Comparison of ENCODE assay signal across 8 cellular contexts in the genomic region with DNA sequence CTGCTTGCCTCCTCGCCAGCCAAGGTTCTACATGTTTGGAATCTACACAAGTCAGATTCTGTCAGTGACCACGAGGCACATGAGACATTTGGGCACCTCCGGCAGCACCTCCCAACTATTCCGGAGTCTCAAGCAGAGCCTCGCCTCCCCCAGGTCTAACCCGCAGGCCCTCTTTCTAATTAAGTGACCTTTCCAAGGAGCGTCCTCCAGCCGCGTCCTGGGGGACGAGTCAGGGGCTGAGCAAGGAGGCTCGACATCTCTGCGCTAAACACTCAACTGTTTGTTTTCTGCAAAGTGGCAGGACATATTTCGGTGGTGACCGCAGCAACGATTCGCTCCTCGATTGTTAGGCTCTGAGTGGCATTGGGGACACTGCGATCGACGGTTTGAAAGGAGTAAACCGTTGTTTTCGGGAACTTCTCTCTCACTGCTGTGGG. TPM values are rescaled to one million over a fixed set of nuclear protein-coding genes. Genes with fewer than 3 reads are reported as not detected.
DNase-seq lines count a peak whose midpoint lies in the region; TF ChIP-seq lines count a peak whose summit lies in the region.

No MANE protein-coding gene starts in this region.

- DNase-seq in Calu3 (peak; percentile 3), HL-60 (ENCODE audit: low read depth in 1 of 2, low spot score in 1 of 2) (no peak), substantia nigra (lab: John Stamatoyannopoulos, UW) (peak in 19 of 49 donors; percentile 4 to 51 (median 33)), epidermal melanocyte (ENCODE audit: insufficient read length, low spot score) (no peak), NCI-H1930 (lab: John Stamatoyannopoulos, UW) (no peak), COLO668 (lab: John Stamatoyannopoulos, UW; ENCODE audit: unreplicated experiment) (no peak)

- H3K4me3 Mint-ChIP-seq in Calu3 (ENCODE audit: low read depth, unreplicated experiment) (peak overlapping the region; percentile 71), brain (peak overlapping the region; percentile 91 to 96 (median 94))

- H3K9me3 Mint-ChIP-seq in Calu3 (ENCODE audit: low read depth, unreplicated experiment) (no peaks in the 10 kb centered on the region), brain (no peaks in the 10 kb centered on the region)

- H3K27ac ChIP-seq in HL-60 (replicated peaks) (no peak overlapping the region), layer of hippocampus (ENCODE audit: low read depth, low read length) (peak overlapping the region; percentile 56), substantia nigra (ENCODE audit: low read depth, low read length, poor library complexity, severe bottlenecking) (peak overlapping the region; percentile 50)

- H3K27ac Mint-ChIP-seq in Calu3 (ENCODE audit: unreplicated experiment), result no peak overlapping the region
- H3K27ac Mint-ChIP-seq in brain, result peak overlapping the region; percentile 36 to 90 (median 64)

- TF ChIP-seq CTCF in Calu3 (IDR thresholded peaks at IDR 0.05; ENCODE audit: unreplicated experiment) (no peak), HL-60 (IDR thresholded peaks at IDR 0.05; ENCODE audit: insufficient read depth, low read length) (no peak), brain (conservative IDR thresholded peaks at IDR 0.05) (no peak)

- peaks cover 61% of the 10 kb centered on the region for H3K27me3 Mint-ChIP-seq in Calu3 (ENCODE audit: unreplicated experiment)
- H3K27me3 Mint-ChIP-seq in brain, result peaks cover 16% of the 10 kb centered on the region

- CTCF ChIA-PET in Calu3 (lab: Charles Lee), result no interaction called here

- peak overlapping the region; percentile 54 for H3K4me3 ChIP-seq in HL-60 (replicated peaks; ENCODE audit: insufficient read depth, low read length)

- intact Hi-C loops in Calu3 (cut with micrococcal nuclease; ENCODE audit: unreplicated experiment), result no loop called here

- no TSS peak for BruUV-seq in Calu3 (replicated peaks; lab: Mats Ljungman, UMichigan)

- H3K27me3 ChIP-seq in HL-60 (ENCODE audit: insufficient read depth, poor library complexity, severe bottlenecking) (peaks cover 26% of the 10 kb centered on the region), layer of hippocampus (ENCODE audit: control insufficient read depth, insufficient read depth, low read length) (no peaks in the 10 kb centered on the region)

- H3K36me3 Mint-ChIP-seq in Calu3 (ENCODE audit: insufficient read depth, unreplicated experiment) (peaks cover 9% of the 10 kb centered on the region), brain (no peaks in the 10 kb centered on the region)

- H3K4me1 Mint-ChIP-seq in Calu3 (ENCODE audit: low read depth, unreplicated experiment), result no peaks in the 10 kb centered on the region
- peaks cover 49% of the 10 kb centered on the region for H3K4me1 Mint-ChIP-seq in brain

RNA-seq across cellular contexts. Expression of a gene that starts 0.7 kb away (rescaled TPM):
- 0.07 TPM in 1 of 2 replicates, not detected in the other for total RNA-seq in Calu3 (2022)
- polyA plus RNA-seq in brain (ENCODE audit: insufficient read depth, low read depth, low replicate concordance), result 8.0 TPM

RNA-seq across cellular contexts. Expression of a gene that starts 48.7 kb away (rescaled TPM):
- 39.4 and 42.3 TPM in 2 replicates for total RNA-seq in Calu3 (2022)
- 67.5 TPM for polyA plus RNA-seq in brain (ENCODE audit: insufficient read depth, low read depth, low replicate concordance)
